ENCODE assay signal across 1 cellular context in genomic region chr2:219286436-219287115, GRCh38.
TF ChIP-seq lines count a peak whose summit lies in the region.

No MANE protein-coding gene starts in this region.

TF ChIP-seq in A549, 52 proteins besides CTCF, POLR2A, EP300 and RAD21:
- no peak for TF ChIP-seq SREBF2 (IDR thresholded peaks at IDR 0.05)
- TF ChIP-seq BCL3 (IDR thresholded peaks at IDR 0.05): no peak
- no peak for TF ChIP-seq MAZ (IDR thresholded peaks at IDR 0.05; ENCODE audit: borderline replicate concordance, low read depth, low read length)
- TF ChIP-seq KDM1A (IDR thresholded peaks at IDR 0.05; ENCODE audit: low read depth): no peak
- no peak for TF ChIP-seq HEYL (CRISPR knock-in tag; IDR thresholded peaks at IDR 0.05)
- no peak for TF ChIP-seq FOSL2 (IDR thresholded peaks at IDR 0.05)
- no peak for TF ChIP-seq FOSL2 (CRISPR knock-in tag; IDR thresholded peaks at IDR 0.05)
- TF ChIP-seq HMGXB4 (CRISPR knock-in tag; IDR thresholded peaks at IDR 0.05; ENCODE audit: borderline replicate concordance): no peak
- TF ChIP-seq ESRRA (IDR thresholded peaks at IDR 0.05; ENCODE audit: borderline replicate concordance, low read length): no peak
- TF ChIP-seq ATOH8 (CRISPR knock-in tag; IDR thresholded peaks at IDR 0.05; ENCODE audit: low read depth): no peak
- no peak for TF ChIP-seq FOSB (CRISPR knock-in tag; IDR thresholded peaks at IDR 0.05)
- TF ChIP-seq HOXB5 (CRISPR knock-in tag; IDR thresholded peaks at IDR 0.05): no peak
- TF ChIP-seq SMC3 (IDR thresholded peaks at IDR 0.05): no peak
- no peak for TF ChIP-seq HOXA7 (CRISPR knock-in tag; IDR thresholded peaks at IDR 0.05)
